In genomic region chr7:148543-148931, GRCh38 we compare ENCODE assay signal across 8 cellular contexts. TPM values are rescaled to one million over a fixed set of nuclear protein-coding genes. Genes with fewer than 3 reads are reported as not detected.
DNase-seq lines count a peak whose midpoint lies in the region; ATAC-seq and FAIRE-seq lines count a peak whose summit lies in the region.

No MANE protein-coding gene starts in this region.

- intact Hi-C loops in right cardiac atrium (cut with DNase I), result no loop called here

- peaks cover 9% of the 10 kb centered on the region for H3K4me1 ChIP-seq in HAP-1
- peaks cover 4% of the 10 kb centered on the region for H3K4me1 ChIP-seq in right cardiac atrium (ENCODE audit: control insufficient read depth, insufficient read depth, low read length)
- peaks cover 0 to 5% of the 10 kb centered on the region in 2 donors for H3K4me1 ChIP-seq in small intestine (ENCODE audit: control insufficient read depth in 2 of 2, insufficient read depth in 1 of 2, low read depth in 1 of 2, low read length in 1 of 2)

- DNase-seq in HAP-1 (ENCODE audit: low spot score in 2 of 2), result no peak
- no peak for DNase-seq in activated CD4-positive, alpha-beta memory T cell treated with anti-CD3 and anti-CD28 coated beads, Interleukin-2, amount 10 ng/mL, durations not matched to agents 7 days and 5 days
- no peak for DNase-seq in right cardiac atrium
- no peak for DNase-seq in small intestine
- DNase-seq in LoVo (ENCODE audit: low spot score), result no peak
- no peak for DNase-seq in CD1c-positive myeloid dendritic cell (ENCODE audit: extremely low spot score)
- DNase-seq in NCI-H187 (lab: John Stamatoyannopoulos, UW), result no peak

- H3K4me3 Mint-ChIP-seq in activated CD4-positive, alpha-beta memory T cell treated with anti-CD3 and anti-CD28 coated beads, Interleukin-2, amount 10 ng/mL, durations not matched to agents 7 days and 5 days, result peak overlapping the region; percentile 89

- H3K4me1 Mint-ChIP-seq in activated CD4-positive, alpha-beta memory T cell treated with anti-CD3 and anti-CD28 coated beads, Interleukin-2, amount 10 ng/mL, durations not matched to agents 7 days and 5 days, result peaks cover 25% of the 10 kb centered on the region

- peaks cover 7% of the 10 kb centered on the region for H3K36me3 Mint-ChIP-seq in activated CD4-positive, alpha-beta memory T cell treated with anti-CD3 and anti-CD28 coated beads, Interleukin-2, amount 10 ng/mL, durations not matched to agents 7 days and 5 days (ENCODE audit: low read depth)

- H3K27ac ChIP-seq in right cardiac atrium (ENCODE audit: low read length) (peak overlapping the region; percentile 94), small intestine (ENCODE audit: low read depth in 1 of 2, low read length in 1 of 2) (peak overlapping the region; percentile 94 to 99)

- no peaks in the 10 kb centered on the region for H3K27me3 Mint-ChIP-seq in activated CD4-positive, alpha-beta memory T cell treated with anti-CD3 and anti-CD28 coated beads, Interleukin-2, amount 10 ng/mL, durations not matched to agents 7 days and 5 days

- CTCF ChIA-PET in activated CD4-positive, alpha-beta memory T cell treated with anti-CD3 and anti-CD28 coated beads, Interleukin-2, amount 10 ng/mL, durations not matched to agents 7 days and 5 days (lab: Charles Lee), result no interaction called here

- no peak for ATAC-seq in right cardiac atrium
- no peak for ATAC-seq in GM19351 (IDR thresholded peaks at IDR 0.05; ENCODE audit: unreplicated experiment)

- in situ Hi-C loops in HAP-1 (cut with MboI; ENCODE audit: low sequenced_read_pairs), result no loop called here

- WGBS in right cardiac atrium, result 74% methylated on average over 5 of the region's 5 CpGs
- WGBS in small intestine, 3 donors, result 64 to 66% (median 66%) methylated on average over 5 of the region's 5 CpGs

- no peaks in the 10 kb centered on the region for H3K9me3 ChIP-seq in HAP-1
- no peaks in the 10 kb centered on the region for H3K9me3 ChIP-seq in right cardiac atrium (ENCODE audit: control insufficient read depth, low read length)
- no peaks in the 10 kb centered on the region for H3K9me3 ChIP-seq in small intestine (ENCODE audit: control insufficient read depth, low read depth)

- H3K9me3 Mint-ChIP-seq in activated CD4-positive, alpha-beta memory T cell treated with anti-CD3 and anti-CD28 coated beads, Interleukin-2, amount 10 ng/mL, durations not matched to agents 7 days and 5 days, result no peaks in the 10 kb centered on the region

- H3K4me3 ChIP-seq in HAP-1 (peak overlapping the region; percentile 34), right cardiac atrium (ENCODE audit: low read length) (peak overlapping the region; percentile 68), small intestine (ENCODE audit: low read depth in 1 of 2, low read length in 2 of 2) (peak overlapping the region in 1 of 2 donors; percentile 65)

- H3K27me3 ChIP-seq in HAP-1 (ENCODE audit: low read depth), result no peaks in the 10 kb centered on the region
- no peaks in the 10 kb centered on the region for H3K27me3 ChIP-seq in right cardiac atrium (ENCODE audit: control insufficient read depth, insufficient read depth)
- H3K27me3 ChIP-seq in small intestine (ENCODE audit: control insufficient read depth in 2 of 2, insufficient read depth in 2 of 2, low read length in 2 of 2), result no peaks in the 10 kb centered on the region

- peak overlapping the region; percentile 99 for H3K27ac Mint-ChIP-seq in activated CD4-positive, alpha-beta memory T cell treated with anti-CD3 and anti-CD28 coated beads, Interleukin-2, amount 10 ng/mL, durations not matched to agents 7 days and 5 days

- POLR2A ChIA-PET in activated CD4-positive, alpha-beta memory T cell treated with anti-CD3 and anti-CD28 coated beads, Interleukin-2, amount 10 ng/mL, durations not matched to agents 7 days and 5 days (lab: Charles Lee), result interaction anchor here (1.0 to 1.4 kb wide), 2 partner anchors 16 to 22 kb away, joined by 3 to 4 read pairs; no protein-coding TSS in a partner anchor

- H3K36me3 ChIP-seq in HAP-1 (replicated peaks) (no peaks in the 10 kb centered on the region), small intestine (ENCODE audit: control insufficient read depth in 2 of 2, insufficient read depth in 2 of 2, low read length in 2 of 2) (no peaks in the 10 kb centered on the region)

- no peak for FAIRE-seq in small intestine (lab: Jason Lieb, UNC)

RNA-seq across cellular contexts. Expression of gene FAM20C, which starts 43.8 kb away (rescaled TPM):
- under 1 TPM in 1 of 2 experiments, not detected in 1; 0.13 TPM for total RNA-seq in activated CD4-positive, alpha-beta memory T cell treated with anti-CD3 and anti-CD28 coated beads, Interleukin-2, amount 10 ng/mL, durations not matched to agents 7 days and 5 days
- total RNA-seq in right cardiac atrium, result 10 to 100 TPM; 25.3 to 46.3 (median 33.9) TPM
- 17.6 TPM for polyA plus RNA-seq in right cardiac atrium
- 10 to 100 TPM; 19.7 to 35.1 (median 29.1) TPM for polyA plus RNA-seq in small intestine

Comparison
In these comparisons a context has a peak if more than half of its experiments do, and no peak if none do; other contexts are left out.
1. RNA of gene FAM20C, which starts 43.8 kb away (total RNA-seq): 25.3 to 46.3 TPM in right cardiac atrium; 0.13 TPM in activated CD4-positive, alpha-beta memory T cell treated with anti-CD3 and anti-CD28 coated beads, Interleukin-2, amount 10 ng/mL, durations not matched to agents 7 days and 5 days; every median in the first group is over 10 times any median in the second.